In the genomic region with DNA sequence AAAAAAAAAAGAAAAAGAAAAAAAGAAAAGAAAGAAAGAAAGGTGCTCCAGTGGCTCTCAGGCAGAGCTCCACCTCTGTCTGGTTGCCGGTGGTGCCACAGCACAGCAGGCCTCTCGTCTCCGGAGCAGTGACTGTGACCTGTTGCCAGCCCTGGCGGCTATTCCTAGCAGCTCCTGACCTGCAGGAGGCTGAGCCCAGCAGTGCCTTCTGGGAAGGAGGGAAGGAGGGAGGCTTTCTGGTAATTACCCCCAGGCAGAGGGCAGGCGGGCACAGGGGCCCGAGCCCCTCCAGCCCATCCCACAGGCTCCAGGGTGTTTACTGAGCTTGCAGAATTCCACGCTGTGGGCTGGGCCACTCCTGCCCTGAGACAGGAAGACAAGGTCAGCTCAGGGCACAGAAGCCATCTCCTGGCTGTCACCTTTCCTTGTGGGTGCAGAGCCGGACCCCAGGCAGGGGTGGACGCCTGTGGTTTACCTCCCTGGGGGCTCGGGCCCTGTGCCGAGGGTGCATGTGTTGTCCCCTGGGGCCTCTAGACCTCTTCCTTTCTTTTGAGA, we compare ENCODE assay signal across 10 cellular contexts.
DNase-seq lines count a peak whose midpoint lies in the region; ATAC-seq and TF ChIP-seq lines count a peak whose summit lies in the region.
"Had no signal": no experiment of that assay in that cellular context is flagged by ENCODE, and none has a peak within 500 bp of the region (broad histone marks: within the 10 kb centered on the region; RNA-seq: fewer than 3 reads in every experiment).

No MANE protein-coding gene starts in this region.

- in situ Hi-C loops in GM13977 (cut with MboI; ENCODE audit: low pct_unique_long_range_greater_than_20kb, low sequenced_read_pairs, unreplicated experiment): loop anchor here (25.0 kb wide), 2 partner anchors 362 to 462 kb away; partner anchors contain the start of genes AP3D1, DOT1L and JSRP1
- in situ Hi-C loops in gastrocnemius medialis (cut with MboI; ENCODE audit: low sequenced_read_pairs in 4 of 4): no loop called here

- DNase-seq in GM13977 (ENCODE audit: low spot score) (no peak), NT2/D1 (ENCODE audit: low read depth, low spot score) (peak; percentile 43), cardiac septum (ENCODE audit: low spot score) (peak; percentile 83), gastrocnemius medialis (peak; percentile 78 to 79), NCI-H748 treated with DMSO at 0.1 percent for 48 hours (lab: John Stamatoyannopoulos, UW) (no peak), AG20443 (ENCODE audit: low spot score) (no peak)
- DNase-seq in stimulated activated effector memory CD8-positive, alpha-beta T cell treated with anti-CD3 and anti-CD28 coated beads, Interleukin-12 subunit alpha, Interleukin-12 subunit beta, amount 100 ng/mL, for 72 hours (ENCODE audit: low spot score in 2 of 2): no peak
- DNase-seq: activated CD8-positive, alpha-beta memory T cell treated with anti-CD3 and anti-CD28 coated beads for 24 hours; NCI-H345 had no signal

- peaks cover 19% of the 10 kb centered on the region for H3K36me3 Mint-ChIP-seq in stimulated activated effector memory CD8-positive, alpha-beta T cell treated with anti-CD3 and anti-CD28 coated beads, Interleukin-12 subunit alpha, Interleukin-12 subunit beta, amount 100 ng/mL, for 72 hours

- TF ChIP-seq CTCF in GM13977 (IDR thresholded peaks at IDR 0.05; ENCODE audit: extremely low read depth, insufficient read depth, missing control alignments) (peak; percentile 3), gastrocnemius medialis (IDR thresholded peaks at IDR 0.05 in 4 of 5, conservative IDR thresholded peaks at IDR 0.05 in 1 of 5) (peak in 2 of 5 experiments; percentile 21 to 35)

- H3K36me3 ChIP-seq in NT2/D1 (ENCODE audit: insufficient read depth, insufficient read length, low read length): no peaks in the 10 kb centered on the region
- H3K36me3 ChIP-seq in gastrocnemius medialis: no peaks in the 10 kb centered on the region

- H3K27me3 ChIP-seq in NT2/D1 (ENCODE audit: insufficient read depth, insufficient read length): no peaks in the 10 kb centered on the region
- H3K27me3 ChIP-seq in gastrocnemius medialis: no peaks in the 10 kb centered on the region

- ATAC-seq in gastrocnemius medialis (peak; percentile 48 to 52), GM18861 (IDR thresholded peaks at IDR 0.05; ENCODE audit: unreplicated experiment) (no peak)
- ATAC-seq in stimulated activated effector memory CD8-positive, alpha-beta T cell treated with anti-CD3 and anti-CD28 coated beads, Interleukin-12 subunit alpha, Interleukin-12 subunit beta, amount 100 ng/mL, for 72 hours: no peak

- H3K27ac ChIP-seq in gastrocnemius medialis: peak overlapping the region; percentile 60 to 94 (median 71)

- H3K4me1 ChIP-seq in NT2/D1 (ENCODE audit: insufficient read depth, insufficient read length) (peaks cover 8% of the 10 kb centered on the region), gastrocnemius medialis (peaks cover 29% of the 10 kb centered on the region in 2 donors)

- H3K9me3 Mint-ChIP-seq in stimulated activated effector memory CD8-positive, alpha-beta T cell treated with anti-CD3 and anti-CD28 coated beads, Interleukin-12 subunit alpha, Interleukin-12 subunit beta, amount 100 ng/mL, for 72 hours: peaks cover 12% of the 10 kb centered on the region

- peak overlapping the region; percentile 22 for H3K9ac ChIP-seq in NT2/D1 (ENCODE audit: insufficient read length, low read depth)

- H3K4me1 Mint-ChIP-seq in stimulated activated effector memory CD8-positive, alpha-beta T cell treated with anti-CD3 and anti-CD28 coated beads, Interleukin-12 subunit alpha, Interleukin-12 subunit beta, amount 100 ng/mL, for 72 hours: peaks cover 70% of the 10 kb centered on the region

- no peak overlapping the region for H3K4me3 Mint-ChIP-seq in stimulated activated effector memory CD8-positive, alpha-beta T cell treated with anti-CD3 and anti-CD28 coated beads, Interleukin-12 subunit alpha, Interleukin-12 subunit beta, amount 100 ng/mL, for 72 hours

- intact Hi-C loops in cardiac septum (cut with DNase I): loop anchor here (10.0 kb wide), 1 partner anchor 460 kb away; the partner anchor contains the start of gene DOT1L
- intact Hi-C loops in gastrocnemius medialis (cut with DNase I; ENCODE audit: low total_unique reads): loop anchor here (5.0 kb wide), 1 partner anchor 562 kb away; no protein-coding TSS in a partner anchor

- H3K9me3 ChIP-seq in NT2/D1 (ENCODE audit: insufficient read depth, low read length) (peaks cover 15% of the 10 kb centered on the region; the same call in 1 of the 2 replicates), gastrocnemius medialis (no peaks in the 10 kb centered on the region)

- H3K4me3 ChIP-seq in NT2/D1 (ENCODE audit: insufficient read length, low read depth): no peak overlapping the region
- H3K4me3 ChIP-seq in gastrocnemius medialis: no peak overlapping the region

- TF ChIP-seq POLR2A in gastrocnemius medialis (IDR thresholded peaks at IDR 0.05): peak; percentile 54 to 73

- no peak overlapping the region for H3K27ac Mint-ChIP-seq in stimulated activated effector memory CD8-positive, alpha-beta T cell treated with anti-CD3 and anti-CD28 coated beads, Interleukin-12 subunit alpha, Interleukin-12 subunit beta, amount 100 ng/mL, for 72 hours

Comparison
In these comparisons a context has a peak if more than half of its experiments do, and no peak if none do; other contexts are left out.
1. DNase-seq: peak in NT2/D1 (single experiment), cardiac septum (single experiment) and gastrocnemius medialis (2 of 2); none in GM13977 (single experiment), NCI-H748 treated with DMSO at 0.1 percent for 48 hours (single experiment), AG20443 (single experiment) and stimulated activated effector memory CD8-positive, alpha-beta T cell treated with anti-CD3 and anti-CD28 coated beads, Interleukin-12 subunit alpha, Interleukin-12 subunit beta, amount 100 ng/mL, for 72 hours (0 of 2).
2. ATAC-seq: peak in gastrocnemius medialis (2 of 2); none in GM18861 (single experiment) and stimulated activated effector memory CD8-positive, alpha-beta T cell treated with anti-CD3 and anti-CD28 coated beads, Interleukin-12 subunit alpha, Interleukin-12 subunit beta, amount 100 ng/mL, for 72 hours (single experiment).